Comparison of ENCODE assay signal across 17 cellular contexts in genomic region chr9:118281787-118282186, GRCh38.
DNase-seq lines count a peak whose midpoint lies in the region; ATAC-seq and TF ChIP-seq lines count a peak whose summit lies in the region.
"Had no signal": no experiment of that assay in that cellular context is flagged by ENCODE, and none has a peak within 500 bp of the region (broad histone marks: within the 10 kb centered on the region; RNA-seq: fewer than 3 reads in every experiment).

No MANE protein-coding gene starts in this region.

- no peaks in the 10 kb centered on the region for H3F3A ChIP-seq in neural progenitor cell (ENCODE audit: low read depth)

- peaks cover 4% of the 10 kb centered on the region for H3K4me1 ChIP-seq in neural progenitor cell
- H3K4me1 ChIP-seq: BLaER1 treated with 17β-estradiol and CSF1 and Interleukin-3, amounts not matched to agents 10 nM and 100 nM had no signal

- no peak overlapping the region for H3K9ac ChIP-seq in neural progenitor cell
- H3K9ac ChIP-seq: BLaER1 treated with 17β-estradiol and CSF1 and Interleukin-3, amounts not matched to agents 10 nM and 100 nM had no signal

- H3K4me2 ChIP-seq in neural progenitor cell: no peak overlapping the region
- H3K4me2 ChIP-seq: BLaER1 treated with 17β-estradiol and CSF1 and Interleukin-3, amounts not matched to agents 10 nM and 100 nM had no signal

- H3K4me3 ChIP-seq in neural progenitor cell: no peak overlapping the region
- H3K4me3 ChIP-seq: BLaER1 treated with 17β-estradiol and CSF1 and Interleukin-3, amounts not matched to agents 10 nM and 100 nM had no signal

- no peaks in the 10 kb centered on the region for H4K20me1 ChIP-seq in neural progenitor cell (ENCODE audit: low read depth)
- H4K20me1 ChIP-seq: BLaER1 treated with 17β-estradiol and CSF1 and Interleukin-3, amounts not matched to agents 10 nM and 100 nM had no signal

- H3K27me3 ChIP-seq in neural progenitor cell: no peaks in the 10 kb centered on the region
- H3K27me3 ChIP-seq: BLaER1 treated with 17β-estradiol and CSF1 and Interleukin-3, amounts not matched to agents 10 nM and 100 nM had no signal

- DNase-seq in DMS 273 (lab: John Stamatoyannopoulos, UW; ENCODE audit: unreplicated experiment): peak; percentile 20
- DNase-seq in DMS 273 treated with DMSO at 0.1 percent for 48 hours (lab: John Stamatoyannopoulos, UW): no peak
- peak; percentile 90 for DNase-seq in NCI-H1694 treated with DMSO at 0.1 percent for 48 hours (lab: John Stamatoyannopoulos, UW)
- DNase-seq in cerebellar cortex (ENCODE audit: low spot score): peak; percentile 98
- peak; percentile 25 for DNase-seq in neural progenitor cell (ENCODE audit: low spot score)
- no peak for DNase-seq in DMS79 treated with DMSO at 0.1 percent for 48 hours (lab: John Stamatoyannopoulos, UW)
- DNase-seq in NCI-H82 treated with DMSO at 0.1 percent for 48 hours (lab: John Stamatoyannopoulos, UW; ENCODE audit: unreplicated experiment): no peak
- DNase-seq: AML-193; CD4-positive, CD25-positive, alpha-beta regulatory T cell; DMS79; EL; GDM1; GOT3; H9 had no signal

- H3K79me2 ChIP-seq in neural progenitor cell (ENCODE audit: low read depth): no peaks in the 10 kb centered on the region

- H3K4me3 Mint-ChIP-seq in neural progenitor cell: no peak overlapping the region
- H3K4me3 Mint-ChIP-seq: CD4-positive, CD25-positive, alpha-beta regulatory T cell; H9 had no signal

- no peak for ATAC-seq in GM19035 (IDR thresholded peaks at IDR 0.05; ENCODE audit: unreplicated experiment)

- H2AFZ ChIP-seq in neural progenitor cell (replicated peaks): no peak overlapping the region

- no peaks in the 10 kb centered on the region for H3K36me3 ChIP-seq in neural progenitor cell
- H3K36me3 ChIP-seq: BLaER1 treated with 17β-estradiol and CSF1 and Interleukin-3, amounts not matched to agents 10 nM and 100 nM had no signal

- peaks cover 5% of the 10 kb centered on the region for H3K4me1 Mint-ChIP-seq in neural progenitor cell
- H3K4me1 Mint-ChIP-seq: CD4-positive, CD25-positive, alpha-beta regulatory T cell; H9 had no signal

- no peak overlapping the region for H3K27ac ChIP-seq in neural progenitor cell
- H3K27ac ChIP-seq: 22Rv1; BLaER1 treated with 17β-estradiol and CSF1 and Interleukin-3, amounts not matched to agents 10 nM and 100 nM had no signal

- no peak for TF ChIP-seq CTCF in neural progenitor cell (IDR thresholded peaks at IDR 0.05)

- no peaks in the 10 kb centered on the region for H3K36me3 Mint-ChIP-seq in neural progenitor cell
- H3K36me3 Mint-ChIP-seq: CD4-positive, CD25-positive, alpha-beta regulatory T cell had no signal

- peaks cover 1% of the 10 kb centered on the region for H3K9me3 Mint-ChIP-seq in neural progenitor cell
- H3K9me3 Mint-ChIP-seq: H9 had no signal

- no peaks in the 10 kb centered on the region for H3K9me3 ChIP-seq in neural progenitor cell (ENCODE audit: low read depth)
- H3K9me3 ChIP-seq: BLaER1 treated with 17β-estradiol and CSF1 and Interleukin-3, amounts not matched to agents 10 nM and 100 nM had no signal

- H3K27me3 Mint-ChIP-seq in neural progenitor cell (ENCODE audit: insufficient read depth, low read depth): no peaks in the 10 kb centered on the region
- H3K27me3 Mint-ChIP-seq: CD4-positive, CD25-positive, alpha-beta regulatory T cell had no signal

- no peak overlapping the region for H3K27ac Mint-ChIP-seq in neural progenitor cell
- H3K27ac Mint-ChIP-seq: CD4-positive, CD25-positive, alpha-beta regulatory T cell; H9 had no signal

Comparison
In these comparisons a context has a peak if more than half of its experiments do, and no peak if none do; other contexts are left out.
1. DNase-seq: peak in DMS 273 (single experiment), NCI-H1694 treated with DMSO at 0.1 percent for 48 hours (single experiment), cerebellar cortex (single experiment) and neural progenitor cell (single experiment); none in DMS 273 treated with DMSO at 0.1 percent for 48 hours (single experiment), DMS79 treated with DMSO at 0.1 percent for 48 hours (single experiment) and NCI-H82 treated with DMSO at 0.1 percent for 48 hours (single experiment).